ENCODE assay signal across 15 cellular contexts in genomic region chr4:168437192-168437938, GRCh38.
"Had no signal": no experiment of that assay in that cellular context is flagged by ENCODE, and none has a peak within 500 bp of the region (broad histone marks: within the 10 kb centered on the region; RNA-seq: fewer than 3 reads in every experiment).

No MANE protein-coding gene starts in this region.

- H3K4me3 ChIP-seq: hepatocyte, lower lobe of right lung, prostate gland, right atrium auricular region, SJSA1, tibial nerve had no signal

- DNase-seq: activated CD4-positive, alpha-beta T cell treated with anti-CD3 and anti-CD28 coated beads, Interleukin-2, amount 10 ng/mL, durations not matched to agents 7 days and 5 days; activated naive CD4-positive, alpha-beta T cell treated with anti-CD3 and anti-CD28 coated beads, Interleukin-2, amount 50 U/mL, for 16 hours; amygdala; dermis blood vessel endothelial cell; effector memory CD4-positive, alpha-beta T cell; left colon; lower lobe of right lung; naive thymus-derived CD8-positive, alpha-beta T cell; small intestine; stimulated activated naive CD4-positive, alpha-beta T cell treated with Interleukin-2 at 50 U/mL for 16 hours had no signal
